In genomic region chr12:104785886-104786285, GRCh38 we compare ENCODE assay signal across 1 cellular context.
TF ChIP-seq lines count a peak whose summit lies in the region.

No MANE protein-coding gene starts in this region.

TF ChIP-seq in K562, 482 proteins besides CTCF, POLR2A, EP300 and RAD21 (continued from another document):
- TF ChIP-seq HDAC2 (IDR thresholded peaks at IDR 0.05) (no peak), ZNF165 (CRISPR knock-in tag; IDR thresholded peaks at IDR 0.05; ENCODE audit: borderline replicate concordance) (no peak), ZNF217 (CRISPR knock-in tag; IDR thresholded peaks at IDR 0.05) (no peak), EP400 (IDR thresholded peaks at IDR 0.05) (no peak), NFIC (IDR thresholded peaks at IDR 0.05) (0 out of 2 replicates have a peak, but pooled peaks have one; percentile 16), CHD1 (IDR thresholded peaks at IDR 0.05; ENCODE audit: low read length) (no peak), TCF7 (IDR thresholded peaks at IDR 0.05; ENCODE audit: borderline replicate concordance) (peak; percentile 83; the same call in 1 of the 2 replicates), ETV1 (tag; conservative IDR thresholded peaks at IDR 0.05; ENCODE audit: low read depth) (peak; percentile 59; the same call in 1 of the 2 replicates), STAT5A (IDR thresholded peaks at IDR 0.05; ENCODE audit: borderline replicate concordance, low read length) (peak; percentile 11; the same call in 1 of the 2 replicates), ARID1B (IDR thresholded peaks at IDR 0.05) (peak; percentile 89), ZNF124 (CRISPR knock-in tag; IDR thresholded peaks at IDR 0.05) (no peak), PCBP1 (IDR thresholded peaks at IDR 0.05; ENCODE audit: low read depth, low read length, poor library complexity, severe bottlenecking) (no peak), SAFB (IDR thresholded peaks at IDR 0.05; ENCODE audit: borderline replicate concordance, low read depth, low read length) (no peak), PML (IDR thresholded peaks at IDR 0.05; ENCODE audit: low read length) (0 out of 2 replicates have a peak, but pooled peaks have one; percentile 27), ZNF79 (CRISPR knock-in tag; IDR thresholded peaks at IDR 0.05; ENCODE audit: low read depth) (no peak), SOX6 (IDR thresholded peaks at IDR 0.05) (peak; percentile 19; the same call in 1 of the 2 replicates), NR2C1 (IDR thresholded peaks at IDR 0.05) (no peak), NR2C1 (tag; IDR thresholded peaks at IDR 0.05) (peak; percentile 23; the same call in 1 of the 2 replicates), YY1 (IDR thresholded peaks at IDR 0.05; ENCODE audit: borderline replicate concordance in 1 of 3, control insufficient read depth in 1 of 3, extremely low read depth in 1 of 3, insufficient read depth in 3 of 3, insufficient read length in 1 of 3, insufficient replicate concordance in 2 of 3, low read depth in 1 of 3, low read length in 2 of 3) (peak in 1 of 3 experiments; percentile 70), MEF2D (tag; conservative IDR thresholded peaks at IDR 0.05; ENCODE audit: low read depth) (no peak), TEAD4 (IDR thresholded peaks at IDR 0.05; ENCODE audit: low read length) (peak; percentile 73), TEAD4 (CRISPR knock-in tag; IDR thresholded peaks at IDR 0.05; ENCODE audit: borderline replicate concordance) (no peak), ATF1 (CRISPR knock-in tag; IDR thresholded peaks at IDR 0.05) (no peak), ATF1 (tag; IDR thresholded peaks at IDR 0.05) (0 out of 2 replicates have a peak, but pooled peaks have one; percentile 32), BRD4 (IDR thresholded peaks at IDR 0.05) (no peak), ZNF766 (CRISPR knock-in tag; conservative IDR thresholded peaks at IDR 0.05) (0 out of 2 replicates have a peak, but pooled peaks have one; percentile 36)
